In the genomic region with DNA sequence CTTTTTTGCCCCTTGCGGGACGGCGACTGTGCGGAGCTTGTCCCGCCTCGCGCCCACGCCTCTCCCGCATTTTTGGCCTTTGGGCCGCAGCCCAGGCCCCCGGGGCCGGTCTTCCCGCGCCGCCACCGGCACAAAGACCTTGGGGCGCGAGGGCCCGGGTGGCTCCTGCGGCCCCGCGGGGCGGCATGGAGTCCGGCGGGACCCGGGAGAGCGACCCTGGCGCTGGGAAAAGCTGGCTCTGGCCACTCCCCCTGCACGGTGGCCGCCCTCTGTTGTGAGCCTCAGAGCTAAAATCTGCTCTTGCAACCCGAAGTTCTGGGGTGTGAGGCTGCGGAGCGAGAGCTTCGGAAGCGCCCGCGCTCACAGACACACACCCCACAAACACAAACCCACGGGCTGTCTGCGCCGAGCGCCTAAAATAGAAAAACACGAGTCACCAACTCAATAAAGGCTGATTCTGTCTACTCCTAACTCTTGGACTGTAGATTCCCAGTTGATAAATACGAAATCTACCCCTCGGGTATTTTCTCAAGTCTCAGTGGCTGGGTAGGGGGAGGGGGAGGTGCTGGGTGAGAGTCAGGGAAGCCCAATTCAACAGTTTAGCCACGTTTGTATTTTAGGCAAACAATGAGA, we compare ENCODE assay signal across 1 cellular context.
TF ChIP-seq lines count a peak whose summit lies in the region.

No MANE protein-coding gene starts in this region.

TF ChIP-seq in HepG2, 621 proteins besides CTCF, POLR2A, EP300 and RAD21 (continued from another document and continues in another):
- TF ChIP-seq, protein P1, sequence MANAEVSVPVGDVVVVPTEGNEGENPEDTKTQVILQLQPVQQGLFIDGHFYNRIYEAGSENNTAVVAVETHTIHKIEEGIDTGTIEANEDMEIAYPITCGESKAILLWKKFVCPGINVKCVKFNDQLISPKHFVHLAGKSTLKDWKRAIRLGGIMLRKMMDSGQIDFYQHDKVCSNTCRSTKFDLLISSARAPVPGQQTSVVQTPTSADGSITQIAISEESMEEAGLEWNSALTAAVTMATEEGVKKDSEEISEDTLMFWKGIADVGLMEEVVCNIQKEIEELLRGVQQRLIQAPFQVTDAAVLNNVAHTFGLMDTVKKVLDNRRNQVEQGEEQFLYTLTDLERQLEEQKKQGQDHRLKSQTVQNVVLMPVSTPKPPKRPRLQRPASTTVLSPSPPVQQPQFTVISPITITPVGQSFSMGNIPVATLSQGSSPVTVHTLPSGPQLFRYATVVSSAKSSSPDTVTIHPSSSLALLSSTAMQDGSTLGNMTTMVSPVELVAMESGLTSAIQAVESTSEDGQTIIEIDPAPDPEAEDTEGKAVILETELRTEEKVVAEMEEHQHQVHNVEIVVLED (CRISPR knock-in tag; IDR thresholded peaks at IDR 0.05; ENCODE audit: borderline replicate concordance), result peak; percentile 16; the same call in 1 of the 2 replicates
- TF ChIP-seq ZFAT (CRISPR knock-in tag; conservative IDR thresholded peaks at IDR 0.05) (peak; percentile 79; the same call in 1 of the 2 replicates), ZNF891 (CRISPR knock-in tag; IDR thresholded peaks at IDR 0.05) (peak; percentile 63), SP4 (CRISPR knock-in tag; IDR thresholded peaks at IDR 0.05) (peak; percentile 46; the same call in 1 of the 2 replicates), ZNF136 (CRISPR knock-in tag; IDR thresholded peaks at IDR 0.05; ENCODE audit: low read depth) (no peak), HOXA5 (CRISPR knock-in tag; IDR thresholded peaks at IDR 0.05) (0 out of 2 replicates have a peak, but pooled peaks have one; percentile 40), ARNTL (CRISPR knock-in tag; IDR thresholded peaks at IDR 0.05) (no peak), GFI1 (CRISPR knock-in tag; IDR thresholded peaks at IDR 0.05; ENCODE audit: borderline replicate concordance) (peak; percentile 60), SALL1 (CRISPR knock-in tag; IDR thresholded peaks at IDR 0.05) (peak; percentile 62), ZNF883 (CRISPR knock-in tag; IDR thresholded peaks at IDR 0.05; ENCODE audit: not compliant biosample characterization) (peak; percentile 32), JARID2 (CRISPR knock-in tag; IDR thresholded peaks at IDR 0.05; ENCODE audit: insufficient replicate concordance) (no peak), ZNF724P (CRISPR knock-in tag; IDR thresholded peaks at IDR 0.05; ENCODE audit: borderline replicate concordance) (no peak), ZNF383 (CRISPR knock-in tag; IDR thresholded peaks at IDR 0.05; ENCODE audit: borderline replicate concordance) (no peak), NCOA2 (CRISPR knock-in tag; IDR thresholded peaks at IDR 0.05) (no peak), SALL2 (CRISPR knock-in tag; IDR thresholded peaks at IDR 0.05) (peak; percentile 34; the same call in 1 of the 2 replicates), ZNF75D (CRISPR knock-in tag; IDR thresholded peaks at IDR 0.05; ENCODE audit: borderline replicate concordance) (no peak), ZNF33B (CRISPR knock-in tag; IDR thresholded peaks at IDR 0.05) (0 out of 2 replicates have a peak, but pooled peaks have one; percentile 31), ZNF441 (CRISPR knock-in tag; IDR thresholded peaks at IDR 0.05; ENCODE audit: borderline replicate concordance) (no peak), NR1H2 (CRISPR knock-in tag; IDR thresholded peaks at IDR 0.05; ENCODE audit: borderline replicate concordance, low read depth) (no peak), ZSCAN29 (CRISPR knock-in tag; conservative IDR thresholded peaks at IDR 0.05) (peak; percentile 51; the same call in 1 of the 2 replicates), ZNF569 (CRISPR knock-in tag; IDR thresholded peaks at IDR 0.05; ENCODE audit: borderline replicate concordance) (no peak), NKX3-1 (CRISPR knock-in tag; IDR thresholded peaks at IDR 0.05) (peak; percentile 48; the same call in 1 of the 2 replicates), CEBPG (CRISPR knock-in tag; IDR thresholded peaks at IDR 0.05) (0 out of 2 replicates have a peak, but pooled peaks have one; percentile 18), ZNF768 (CRISPR knock-in tag; IDR thresholded peaks at IDR 0.05) (peak; percentile 58; the same call in 1 of the 2 replicates), ETV6 (CRISPR knock-in tag; conservative IDR thresholded peaks at IDR 0.05) (0 out of 2 replicates have a peak, but pooled peaks have one; percentile 33), ELF1 (CRISPR knock-in tag; IDR thresholded peaks at IDR 0.05) (no peak), RBFOX2 (IDR thresholded peaks at IDR 0.05; ENCODE audit: low read depth, low read length) (peak; percentile 93), ZSCAN20 (CRISPR knock-in tag; IDR thresholded peaks at IDR 0.05; ENCODE audit: borderline replicate concordance) (peak; percentile 53; the same call in 1 of the 2 replicates), PTBP1 (IDR thresholded peaks at IDR 0.05; ENCODE audit: low read depth, low read length, poor library complexity, severe bottlenecking) (peak; percentile 62), FOXJ3 (CRISPR knock-in tag; IDR thresholded peaks at IDR 0.05; ENCODE audit: borderline replicate concordance) (peak; percentile 20; the same call in 1 of the 2 replicates), ZNF354B (CRISPR knock-in tag; IDR thresholded peaks at IDR 0.05) (0 out of 2 replicates have a peak, but pooled peaks have one; percentile 22), POGZ (CRISPR knock-in tag; IDR thresholded peaks at IDR 0.05) (peak; percentile 37; the same call in 1 of the 2 replicates), KAT8 (CRISPR knock-in tag; IDR thresholded peaks at IDR 0.05) (peak; percentile 53; the same call in 1 of the 2 replicates), ZFX (CRISPR knock-in tag; IDR thresholded peaks at IDR 0.05; ENCODE audit: low read depth) (peak; percentile 10; the same call in 1 of the 2 replicates), ZNF451 (CRISPR knock-in tag; IDR thresholded peaks at IDR 0.05) (no peak), ZNF616 (CRISPR knock-in tag; IDR thresholded peaks at IDR 0.05; ENCODE audit: low read depth) (no peak), ETV5 (CRISPR knock-in tag; IDR thresholded peaks at IDR 0.05; ENCODE audit: borderline replicate concordance) (no peak), SOX5 (CRISPR knock-in tag; IDR thresholded peaks at IDR 0.05; ENCODE audit: borderline replicate concordance) (0 out of 2 replicates have a peak, but pooled peaks have one; percentile 27), TBX2 (CRISPR knock-in tag; IDR thresholded peaks at IDR 0.05; ENCODE audit: borderline replicate concordance) (peak; percentile 60; the same call in 1 of the 2 replicates), ZNF570 (CRISPR knock-in tag; IDR thresholded peaks at IDR 0.05; ENCODE audit: borderline replicate concordance) (0 out of 2 replicates have a peak, but pooled peaks have one; percentile 61), ZNF121 (CRISPR knock-in tag; IDR thresholded peaks at IDR 0.05) (peak; percentile 96), ELF4 (CRISPR knock-in tag; IDR thresholded peaks at IDR 0.05; ENCODE audit: borderline replicate concordance) (peak; percentile 44; the same call in 1 of the 2 replicates), ZNF644 (CRISPR knock-in tag; IDR thresholded peaks at IDR 0.05; ENCODE audit: low read depth) (no peak), HHEX (CRISPR knock-in tag; IDR thresholded peaks at IDR 0.05) (no peak)
- TF ChIP-seq, protein P2, sequence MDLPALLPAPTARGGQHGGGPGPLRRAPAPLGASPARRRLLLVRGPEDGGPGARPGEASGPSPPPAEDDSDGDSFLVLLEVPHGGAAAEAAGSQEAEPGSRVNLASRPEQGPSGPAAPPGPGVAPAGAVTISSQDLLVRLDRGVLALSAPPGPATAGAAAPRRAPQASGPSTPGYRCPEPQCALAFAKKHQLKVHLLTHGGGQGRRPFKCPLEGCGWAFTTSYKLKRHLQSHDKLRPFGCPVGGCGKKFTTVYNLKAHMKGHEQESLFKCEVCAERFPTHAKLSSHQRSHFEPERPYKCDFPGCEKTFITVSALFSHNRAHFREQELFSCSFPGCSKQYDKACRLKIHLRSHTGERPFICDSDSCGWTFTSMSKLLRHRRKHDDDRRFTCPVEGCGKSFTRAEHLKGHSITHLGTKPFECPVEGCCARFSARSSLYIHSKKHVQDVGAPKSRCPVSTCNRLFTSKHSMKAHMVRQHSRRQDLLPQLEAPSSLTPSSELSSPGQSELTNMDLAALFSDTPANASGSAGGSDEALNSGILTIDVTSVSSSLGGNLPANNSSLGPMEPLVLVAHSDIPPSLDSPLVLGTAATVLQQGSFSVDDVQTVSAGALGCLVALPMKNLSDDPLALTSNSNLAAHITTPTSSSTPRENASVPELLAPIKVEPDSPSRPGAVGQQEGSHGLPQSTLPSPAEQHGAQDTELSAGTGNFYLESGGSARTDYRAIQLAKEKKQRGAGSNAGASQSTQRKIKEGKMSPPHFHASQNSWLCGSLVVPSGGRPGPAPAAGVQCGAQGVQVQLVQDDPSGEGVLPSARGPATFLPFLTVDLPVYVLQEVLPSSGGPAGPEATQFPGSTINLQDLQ (CRISPR knock-in tag; IDR thresholded peaks at IDR 0.05), result no peak
- TF ChIP-seq, protein P3, sequence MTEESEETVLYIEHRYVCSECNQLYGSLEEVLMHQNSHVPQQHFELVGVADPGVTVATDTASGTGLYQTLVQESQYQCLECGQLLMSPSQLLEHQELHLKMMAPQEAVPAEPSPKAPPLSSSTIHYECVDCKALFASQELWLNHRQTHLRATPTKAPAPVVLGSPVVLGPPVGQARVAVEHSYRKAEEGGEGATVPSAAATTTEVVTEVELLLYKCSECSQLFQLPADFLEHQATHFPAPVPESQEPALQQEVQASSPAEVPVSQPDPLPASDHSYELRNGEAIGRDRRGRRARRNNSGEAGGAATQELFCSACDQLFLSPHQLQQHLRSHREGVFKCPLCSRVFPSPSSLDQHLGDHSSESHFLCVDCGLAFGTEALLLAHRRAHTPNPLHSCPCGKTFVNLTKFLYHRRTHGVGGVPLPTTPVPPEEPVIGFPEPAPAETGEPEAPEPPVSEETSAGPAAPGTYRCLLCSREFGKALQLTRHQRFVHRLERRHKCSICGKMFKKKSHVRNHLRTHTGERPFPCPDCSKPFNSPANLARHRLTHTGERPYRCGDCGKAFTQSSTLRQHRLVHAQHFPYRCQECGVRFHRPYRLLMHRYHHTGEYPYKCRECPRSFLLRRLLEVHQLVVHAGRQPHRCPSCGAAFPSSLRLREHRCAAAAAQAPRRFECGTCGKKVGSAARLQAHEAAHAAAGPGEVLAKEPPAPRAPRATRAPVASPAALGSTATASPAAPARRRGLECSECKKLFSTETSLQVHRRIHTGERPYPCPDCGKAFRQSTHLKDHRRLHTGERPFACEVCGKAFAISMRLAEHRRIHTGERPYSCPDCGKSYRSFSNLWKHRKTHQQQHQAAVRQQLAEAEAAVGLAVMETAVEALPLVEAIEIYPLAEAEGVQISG (CRISPR knock-in tag; IDR thresholded peaks at IDR 0.05), result peak; percentile 44
- TF ChIP-seq, protein P4, sequence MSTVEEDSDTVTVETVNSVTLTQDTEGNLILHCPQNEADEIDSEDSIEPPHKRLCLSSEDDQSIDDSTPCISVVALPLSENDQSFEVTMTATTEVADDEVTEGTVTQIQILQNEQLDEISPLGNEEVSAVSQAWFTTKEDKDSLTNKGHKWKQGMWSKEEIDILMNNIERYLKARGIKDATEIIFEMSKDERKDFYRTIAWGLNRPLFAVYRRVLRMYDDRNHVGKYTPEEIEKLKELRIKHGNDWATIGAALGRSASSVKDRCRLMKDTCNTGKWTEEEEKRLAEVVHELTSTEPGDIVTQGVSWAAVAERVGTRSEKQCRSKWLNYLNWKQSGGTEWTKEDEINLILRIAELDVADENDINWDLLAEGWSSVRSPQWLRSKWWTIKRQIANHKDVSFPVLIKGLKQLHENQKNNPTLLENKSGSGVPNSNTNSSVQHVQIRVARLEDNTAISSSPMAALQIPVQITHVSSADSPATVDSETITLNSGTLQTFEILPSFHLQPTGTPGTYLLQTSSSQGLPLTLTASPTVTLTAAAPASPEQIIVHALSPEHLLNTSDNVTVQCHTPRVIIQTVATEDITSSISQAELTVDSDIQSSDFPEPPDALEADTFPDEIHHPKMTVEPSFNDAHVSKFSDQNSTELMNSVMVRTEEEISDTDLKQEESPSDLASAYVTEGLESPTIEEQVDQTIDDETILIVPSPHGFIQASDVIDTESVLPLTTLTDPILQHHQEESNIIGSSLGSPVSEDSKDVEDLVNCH (CRISPR knock-in tag; IDR thresholded peaks at IDR 0.05), result 0 out of 2 replicates have a peak, but pooled peaks have one; percentile 60
- TF ChIP-seq, protein P5, sequence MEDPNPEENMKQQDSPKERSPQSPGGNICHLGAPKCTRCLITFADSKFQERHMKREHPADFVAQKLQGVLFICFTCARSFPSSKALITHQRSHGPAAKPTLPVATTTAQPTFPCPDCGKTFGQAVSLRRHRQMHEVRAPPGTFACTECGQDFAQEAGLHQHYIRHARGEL (CRISPR knock-in tag; IDR thresholded peaks at IDR 0.05), result no peak
- TF ChIP-seq, protein P6, sequence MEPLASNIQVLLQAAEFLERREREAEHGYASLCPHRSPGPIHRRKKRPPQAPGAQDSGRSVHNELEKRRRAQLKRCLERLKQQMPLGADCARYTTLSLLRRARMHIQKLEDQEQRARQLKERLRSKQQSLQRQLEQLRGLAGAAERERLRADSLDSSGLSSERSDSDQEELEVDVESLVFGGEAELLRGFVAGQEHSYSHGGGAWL (CRISPR knock-in tag; IDR thresholded peaks at IDR 0.05), result peak; percentile 43; the same call in 1 of the 2 replicates
- TF ChIP-seq, protein P7, sequence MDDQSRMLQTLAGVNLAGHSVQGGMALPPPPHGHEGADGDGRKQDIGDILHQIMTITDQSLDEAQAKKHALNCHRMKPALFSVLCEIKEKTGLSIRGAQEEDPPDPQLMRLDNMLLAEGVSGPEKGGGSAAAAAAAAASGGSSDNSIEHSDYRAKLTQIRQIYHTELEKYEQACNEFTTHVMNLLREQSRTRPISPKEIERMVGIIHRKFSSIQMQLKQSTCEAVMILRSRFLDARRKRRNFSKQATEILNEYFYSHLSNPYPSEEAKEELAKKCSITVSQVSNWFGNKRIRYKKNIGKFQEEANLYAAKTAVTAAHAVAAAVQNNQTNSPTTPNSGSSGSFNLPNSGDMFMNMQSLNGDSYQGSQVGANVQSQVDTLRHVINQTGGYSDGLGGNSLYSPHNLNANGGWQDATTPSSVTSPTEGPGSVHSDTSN (CRISPR knock-in tag; IDR thresholded peaks at IDR 0.05; ENCODE audit: borderline replicate concordance), result peak; percentile 27
- TF ChIP-seq, protein P8, sequence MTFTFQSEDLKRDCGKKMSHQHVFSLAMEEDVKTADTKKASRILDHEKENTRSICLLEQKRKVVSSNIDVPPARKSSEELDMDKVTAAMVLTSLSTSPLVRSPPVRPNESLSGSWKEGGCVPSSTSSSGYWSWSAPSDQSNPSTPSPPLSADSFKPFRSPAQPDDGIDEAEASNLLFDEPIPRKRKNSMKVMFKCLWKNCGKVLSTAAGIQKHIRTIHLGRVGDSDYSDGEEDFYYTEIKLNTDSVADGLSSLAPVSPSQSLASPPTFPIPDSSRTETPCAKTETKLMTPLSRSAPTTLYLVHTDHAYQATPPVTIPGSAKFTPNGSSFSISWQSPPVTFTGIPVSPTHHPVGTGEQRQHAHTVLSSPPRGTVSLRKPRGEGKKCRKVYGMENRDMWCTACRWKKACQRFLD (CRISPR knock-in tag; IDR thresholded peaks at IDR 0.05; ENCODE audit: borderline replicate concordance), result peak; percentile 44; the same call in 1 of the 2 replicates
